23 cellular contexts compared by ENCODE assay signal in genomic region chr3:188605960-188606359, GRCh38.
DNase-seq lines count a peak whose midpoint lies in the region; ATAC-seq and TF ChIP-seq lines count a peak whose summit lies in the region.
"Had no signal": no experiment of that assay in that cellular context is flagged by ENCODE, and none has a peak within 500 bp of the region (broad histone marks: within the 10 kb centered on the region; RNA-seq: fewer than 3 reads in every experiment).

No MANE protein-coding gene starts in this region.

- H3K9me3 ChIP-seq in GM23248 (ENCODE audit: low read depth), result no peaks in the 10 kb centered on the region
- H3K9me3 ChIP-seq in heart right ventricle, result peaks cover 0 to 10% (median 0%) of the 10 kb centered on the region in 11 donors
- H3K9me3 ChIP-seq: left lung, neutrophil had no signal

- H3K9me3 Mint-ChIP-seq in WTC11, result peaks cover 13% of the 10 kb centered on the region
- peaks cover 0 to 14% (median 4%) of the 10 kb centered on the region in 9 donors for H3K9me3 Mint-ChIP-seq in naive thymus-derived CD8-positive, alpha-beta T cell
- H3K9me3 Mint-ChIP-seq: type B pancreatic cell had no signal

- ATAC-seq in WTC11 (no peak), heart right ventricle (peak in 1 of 8 donors; percentile 40), HG03442 (IDR thresholded peaks at IDR 0.05; ENCODE audit: unreplicated experiment) (no peak), GM19397 (IDR thresholded peaks at IDR 0.05; ENCODE audit: unreplicated experiment) (no peak)
- no peak for ATAC-seq in naive thymus-derived CD8-positive, alpha-beta T cell
- ATAC-seq: A549, esophagus mucosa, HCT116, K562 had no signal

- no peak overlapping the region for H3K9ac ChIP-seq in GM23248
- H3K9ac ChIP-seq: SK-N-SH had no signal

- no peak for TF ChIP-seq CTCF in WTC11 (IDR thresholded peaks at IDR 0.05)
- TF ChIP-seq CTCF in heart right ventricle (IDR thresholded peaks at IDR 0.05), result no peak

- intact Hi-C loops in heart right ventricle (cut with DNase I), result loop anchor here in 1 of 10 donors (10.0 kb wide), 1 partner anchor 339 kb away; no protein-coding TSS in a partner anchor

- H3K36me3 ChIP-seq in GM23248 (ENCODE audit: low read depth) (peaks cover 23% of the 10 kb centered on the region), heart right ventricle (peaks cover 0 to 23% (median 16%) of the 10 kb centered on the region in 9 donors)

- 0 out of 2 replicates have a peak overlapping the region, but pooled peaks have one; percentile 17 for H3K27ac Mint-ChIP-seq in WTC11
- H3K27ac Mint-ChIP-seq in naive thymus-derived CD8-positive, alpha-beta T cell, result no peak overlapping the region
- H3K27ac Mint-ChIP-seq: type B pancreatic cell had no signal

- H3K4me1 ChIP-seq in GM23248 (ENCODE audit: insufficient read depth), result peaks cover 31% of the 10 kb centered on the region
- H3K4me1 ChIP-seq in heart right ventricle, result peaks cover 0 to 28% (median 8%) of the 10 kb centered on the region in 9 donors
- H3K4me1 ChIP-seq: A549, left lung had no signal

- peaks cover 38% of the 10 kb centered on the region for H3K79me2 ChIP-seq in GM23248 (ENCODE audit: insufficient read depth)

- 0 out of 2 replicates have a peak, but pooled peaks cover 6% of the 10 kb centered on the region for H3K9me2 ChIP-seq in GM23248 (ENCODE audit: insufficient read depth)
- H3K9me2 ChIP-seq: SK-N-SH had no signal

- H3K4me1 Mint-ChIP-seq in WTC11, result no peaks in the 10 kb centered on the region
- H3K4me1 Mint-ChIP-seq in naive thymus-derived CD8-positive, alpha-beta T cell, result peaks cover 0 to 6% (median 5%) of the 10 kb centered on the region in 4 donors

- CTCF ChIA-PET in WTC11 (lab: Charles Lee), result no interaction called here

- DNase-seq in GM23248 (no peak), WTC11 (ENCODE audit: low spot score) (no peak), heart right ventricle (no peak), NCI-H1694 treated with DMSO at 0.1 percent for 48 hours (lab: John Stamatoyannopoulos, UW) (no peak)
- no peak for DNase-seq in naive thymus-derived CD8-positive, alpha-beta T cell
- DNase-seq: activated CD4-positive, alpha-beta T cell treated with anti-CD3 and anti-CD28 coated beads for 48 hours; activated effector memory CD4-positive, alpha-beta T cell treated with Interleukin-2 at 50 U/mL for 16 hours; glutamatergic neuron; left lung; NCI-H1694; NCI-H2227 treated with DMSO at 0.1 percent for 48 hours; SK-N-SH; stimulated activated naive CD4-positive, alpha-beta T cell treated with Interleukin-2 at 50 U/mL for 16 hours had no signal

- H3K4me3 Mint-ChIP-seq in WTC11, result no peak overlapping the region
- H3K4me3 Mint-ChIP-seq in naive thymus-derived CD8-positive, alpha-beta T cell, result no peak overlapping the region
- H3K4me3 Mint-ChIP-seq: type B pancreatic cell had no signal

- H3K4me3 ChIP-seq in GM23248 (no peak overlapping the region), heart right ventricle (no peak overlapping the region), skin epidermis (no peak overlapping the region)
- H3K4me3 ChIP-seq: A549; BLaER1 treated with 17β-estradiol and CSF1 and Interleukin-3, amounts not matched to agents 10 nM and 100 nM; K562; left lung had no signal

- H3K36me3 Mint-ChIP-seq in WTC11, result peaks cover 11% of the 10 kb centered on the region
- peaks cover 23 to 26% (median 25%) of the 10 kb centered on the region in 3 donors for H3K36me3 Mint-ChIP-seq in naive thymus-derived CD8-positive, alpha-beta T cell

- no peaks in the 10 kb centered on the region for H3K27me3 Mint-ChIP-seq in WTC11 (ENCODE audit: low read depth)
- H3K27me3 Mint-ChIP-seq in naive thymus-derived CD8-positive, alpha-beta T cell, result no peaks in the 10 kb centered on the region
- H3K27me3 Mint-ChIP-seq: type B pancreatic cell had no signal

- WGBS in GM23248 (ENCODE audit: low coverage in 1 of 2, low lambda C conversion rate in 2 of 2, missing lambda C conversion rate in 2 of 2), 2 experiments, result 81 to 89% methylated on average over 5 of the region's 5 CpGs
- WGBS in heart right ventricle, 2 donors, result 65 to 77% methylated on average over 5 of the region's 5 CpGs

- H4K20me1 ChIP-seq in GM23248 (ENCODE audit: insufficient read depth), result no peaks in the 10 kb centered on the region
- H4K20me1 ChIP-seq: BLaER1 treated with 17β-estradiol and CSF1 and Interleukin-3, amounts not matched to agents 10 nM and 100 nM had no signal

- H3F3A ChIP-seq in GM23248 (ENCODE audit: insufficient read depth), result peaks cover 28% of the 10 kb centered on the region

- H3K27ac ChIP-seq in GM23248 (peak overlapping the region; percentile 42), heart right ventricle (peak overlapping the region in 7 of 10 donors; percentile 17 to 54 (median 47)), skin epidermis (peak overlapping the region in 11 of 21 experiments; percentile 16 to 78 (median 27))
- H3K27ac ChIP-seq: A549, neutrophil had no signal

- peak overlapping the region; percentile 12 for H3K4me2 ChIP-seq in GM23248 (ENCODE audit: unreplicated experiment)
- H3K4me2 ChIP-seq: A549, SK-N-SH had no signal

- in situ Hi-C loops in GM23248 (cut with MboI), result no loop called here

- H2AFZ ChIP-seq in GM23248, result no peak overlapping the region

- H3K27me3 ChIP-seq in GM23248 (replicated peaks; ENCODE audit: insufficient read depth), result no peaks in the 10 kb centered on the region
- no peaks in the 10 kb centered on the region for H3K27me3 ChIP-seq in heart right ventricle
- H3K27me3 ChIP-seq: BLaER1 treated with 17β-estradiol and CSF1 and Interleukin-3, amounts not matched to agents 10 nM and 100 nM; left lung; neutrophil had no signal

- POLR2A ChIA-PET in WTC11 (lab: Charles Lee), result no interaction called here
- POLR2A ChIA-PET in naive thymus-derived CD8-positive, alpha-beta T cell (lab: Charles Lee), result no interaction called here

TF ChIP-seq in WTC11, 78 proteins besides CTCF, POLR2A, EP300 and RAD21:
- TF ChIP-seq PRRX2 (CRISPR knock-in tag; IDR thresholded peaks at IDR 0.05), result no peak
- no peak for TF ChIP-seq GRHL2 (CRISPR knock-in tag; IDR thresholded peaks at IDR 0.05; ENCODE audit: insufficient replicate concordance, severe bottlenecking)
- TF ChIP-seq GABPB1 (CRISPR knock-in tag; IDR thresholded peaks at IDR 0.05), result no peak
- no peak for TF ChIP-seq NFE2L1 (CRISPR knock-in tag; IDR thresholded peaks at IDR 0.05)
- no peak for TF ChIP-seq ERG (CRISPR knock-in tag; IDR thresholded peaks at IDR 0.05)
- TF ChIP-seq, protein P1, sequence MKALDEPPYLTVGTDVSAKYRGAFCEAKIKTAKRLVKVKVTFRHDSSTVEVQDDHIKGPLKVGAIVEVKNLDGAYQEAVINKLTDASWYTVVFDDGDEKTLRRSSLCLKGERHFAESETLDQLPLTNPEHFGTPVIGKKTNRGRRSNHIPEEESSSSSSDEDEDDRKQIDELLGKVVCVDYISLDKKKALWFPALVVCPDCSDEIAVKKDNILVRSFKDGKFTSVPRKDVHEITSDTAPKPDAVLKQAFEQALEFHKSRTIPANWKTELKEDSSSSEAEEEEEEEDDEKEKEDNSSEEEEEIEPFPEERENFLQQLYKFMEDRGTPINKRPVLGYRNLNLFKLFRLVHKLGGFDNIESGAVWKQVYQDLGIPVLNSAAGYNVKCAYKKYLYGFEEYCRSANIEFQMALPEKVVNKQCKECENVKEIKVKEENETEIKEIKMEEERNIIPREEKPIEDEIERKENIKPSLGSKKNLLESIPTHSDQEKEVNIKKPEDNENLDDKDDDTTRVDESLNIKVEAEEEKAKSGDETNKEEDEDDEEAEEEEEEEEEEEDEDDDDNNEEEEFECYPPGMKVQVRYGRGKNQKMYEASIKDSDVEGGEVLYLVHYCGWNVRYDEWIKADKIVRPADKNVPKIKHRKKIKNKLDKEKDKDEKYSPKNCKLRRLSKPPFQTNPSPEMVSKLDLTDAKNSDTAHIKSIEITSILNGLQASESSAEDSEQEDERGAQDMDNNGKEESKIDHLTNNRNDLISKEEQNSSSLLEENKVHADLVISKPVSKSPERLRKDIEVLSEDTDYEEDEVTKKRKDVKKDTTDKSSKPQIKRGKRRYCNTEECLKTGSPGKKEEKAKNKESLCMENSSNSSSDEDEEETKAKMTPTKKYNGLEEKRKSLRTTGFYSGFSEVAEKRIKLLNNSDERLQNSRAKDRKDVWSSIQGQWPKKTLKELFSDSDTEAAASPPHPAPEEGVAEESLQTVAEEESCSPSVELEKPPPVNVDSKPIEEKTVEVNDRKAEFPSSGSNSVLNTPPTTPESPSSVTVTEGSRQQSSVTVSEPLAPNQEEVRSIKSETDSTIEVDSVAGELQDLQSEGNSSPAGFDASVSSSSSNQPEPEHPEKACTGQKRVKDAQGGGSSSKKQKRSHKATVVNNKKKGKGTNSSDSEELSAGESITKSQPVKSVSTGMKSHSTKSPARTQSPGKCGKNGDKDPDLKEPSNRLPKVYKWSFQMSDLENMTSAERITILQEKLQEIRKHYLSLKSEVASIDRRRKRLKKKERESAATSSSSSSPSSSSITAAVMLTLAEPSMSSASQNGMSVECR (CRISPR knock-in tag; IDR thresholded peaks at IDR 0.05; ENCODE audit: borderline replicate concordance), result no peak
- TF ChIP-seq NR1H2 (CRISPR knock-in tag; IDR thresholded peaks at IDR 0.05), result no peak
